ENCODE assay signal across 2 cellular contexts in the genomic region with DNA sequence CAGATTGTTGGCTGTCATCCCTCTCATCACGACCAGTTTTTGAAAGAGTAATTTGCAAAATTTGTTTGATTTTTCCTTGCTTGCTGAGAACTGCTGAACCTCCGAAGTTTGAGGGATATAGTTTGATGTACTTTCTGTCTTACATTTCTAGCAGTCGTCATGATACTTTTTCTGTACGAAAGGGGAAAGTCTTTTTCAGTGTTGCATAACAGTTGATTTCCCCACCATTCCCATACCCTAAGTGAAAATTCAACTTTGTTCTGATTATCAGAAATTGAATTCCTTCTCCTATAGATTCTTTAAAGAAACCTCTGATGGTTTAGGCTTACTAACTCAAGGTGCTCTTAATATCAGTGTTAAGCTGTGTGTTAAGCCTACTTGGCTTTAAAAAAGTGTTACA.
TF ChIP-seq lines count a peak whose summit lies in the region.

No MANE protein-coding gene starts in this region.

TF ChIP-seq in GM23338, 12 proteins besides CTCF, POLR2A, EP300 and RAD21 (continued from another document):
- TF ChIP-seq, protein P1, sequence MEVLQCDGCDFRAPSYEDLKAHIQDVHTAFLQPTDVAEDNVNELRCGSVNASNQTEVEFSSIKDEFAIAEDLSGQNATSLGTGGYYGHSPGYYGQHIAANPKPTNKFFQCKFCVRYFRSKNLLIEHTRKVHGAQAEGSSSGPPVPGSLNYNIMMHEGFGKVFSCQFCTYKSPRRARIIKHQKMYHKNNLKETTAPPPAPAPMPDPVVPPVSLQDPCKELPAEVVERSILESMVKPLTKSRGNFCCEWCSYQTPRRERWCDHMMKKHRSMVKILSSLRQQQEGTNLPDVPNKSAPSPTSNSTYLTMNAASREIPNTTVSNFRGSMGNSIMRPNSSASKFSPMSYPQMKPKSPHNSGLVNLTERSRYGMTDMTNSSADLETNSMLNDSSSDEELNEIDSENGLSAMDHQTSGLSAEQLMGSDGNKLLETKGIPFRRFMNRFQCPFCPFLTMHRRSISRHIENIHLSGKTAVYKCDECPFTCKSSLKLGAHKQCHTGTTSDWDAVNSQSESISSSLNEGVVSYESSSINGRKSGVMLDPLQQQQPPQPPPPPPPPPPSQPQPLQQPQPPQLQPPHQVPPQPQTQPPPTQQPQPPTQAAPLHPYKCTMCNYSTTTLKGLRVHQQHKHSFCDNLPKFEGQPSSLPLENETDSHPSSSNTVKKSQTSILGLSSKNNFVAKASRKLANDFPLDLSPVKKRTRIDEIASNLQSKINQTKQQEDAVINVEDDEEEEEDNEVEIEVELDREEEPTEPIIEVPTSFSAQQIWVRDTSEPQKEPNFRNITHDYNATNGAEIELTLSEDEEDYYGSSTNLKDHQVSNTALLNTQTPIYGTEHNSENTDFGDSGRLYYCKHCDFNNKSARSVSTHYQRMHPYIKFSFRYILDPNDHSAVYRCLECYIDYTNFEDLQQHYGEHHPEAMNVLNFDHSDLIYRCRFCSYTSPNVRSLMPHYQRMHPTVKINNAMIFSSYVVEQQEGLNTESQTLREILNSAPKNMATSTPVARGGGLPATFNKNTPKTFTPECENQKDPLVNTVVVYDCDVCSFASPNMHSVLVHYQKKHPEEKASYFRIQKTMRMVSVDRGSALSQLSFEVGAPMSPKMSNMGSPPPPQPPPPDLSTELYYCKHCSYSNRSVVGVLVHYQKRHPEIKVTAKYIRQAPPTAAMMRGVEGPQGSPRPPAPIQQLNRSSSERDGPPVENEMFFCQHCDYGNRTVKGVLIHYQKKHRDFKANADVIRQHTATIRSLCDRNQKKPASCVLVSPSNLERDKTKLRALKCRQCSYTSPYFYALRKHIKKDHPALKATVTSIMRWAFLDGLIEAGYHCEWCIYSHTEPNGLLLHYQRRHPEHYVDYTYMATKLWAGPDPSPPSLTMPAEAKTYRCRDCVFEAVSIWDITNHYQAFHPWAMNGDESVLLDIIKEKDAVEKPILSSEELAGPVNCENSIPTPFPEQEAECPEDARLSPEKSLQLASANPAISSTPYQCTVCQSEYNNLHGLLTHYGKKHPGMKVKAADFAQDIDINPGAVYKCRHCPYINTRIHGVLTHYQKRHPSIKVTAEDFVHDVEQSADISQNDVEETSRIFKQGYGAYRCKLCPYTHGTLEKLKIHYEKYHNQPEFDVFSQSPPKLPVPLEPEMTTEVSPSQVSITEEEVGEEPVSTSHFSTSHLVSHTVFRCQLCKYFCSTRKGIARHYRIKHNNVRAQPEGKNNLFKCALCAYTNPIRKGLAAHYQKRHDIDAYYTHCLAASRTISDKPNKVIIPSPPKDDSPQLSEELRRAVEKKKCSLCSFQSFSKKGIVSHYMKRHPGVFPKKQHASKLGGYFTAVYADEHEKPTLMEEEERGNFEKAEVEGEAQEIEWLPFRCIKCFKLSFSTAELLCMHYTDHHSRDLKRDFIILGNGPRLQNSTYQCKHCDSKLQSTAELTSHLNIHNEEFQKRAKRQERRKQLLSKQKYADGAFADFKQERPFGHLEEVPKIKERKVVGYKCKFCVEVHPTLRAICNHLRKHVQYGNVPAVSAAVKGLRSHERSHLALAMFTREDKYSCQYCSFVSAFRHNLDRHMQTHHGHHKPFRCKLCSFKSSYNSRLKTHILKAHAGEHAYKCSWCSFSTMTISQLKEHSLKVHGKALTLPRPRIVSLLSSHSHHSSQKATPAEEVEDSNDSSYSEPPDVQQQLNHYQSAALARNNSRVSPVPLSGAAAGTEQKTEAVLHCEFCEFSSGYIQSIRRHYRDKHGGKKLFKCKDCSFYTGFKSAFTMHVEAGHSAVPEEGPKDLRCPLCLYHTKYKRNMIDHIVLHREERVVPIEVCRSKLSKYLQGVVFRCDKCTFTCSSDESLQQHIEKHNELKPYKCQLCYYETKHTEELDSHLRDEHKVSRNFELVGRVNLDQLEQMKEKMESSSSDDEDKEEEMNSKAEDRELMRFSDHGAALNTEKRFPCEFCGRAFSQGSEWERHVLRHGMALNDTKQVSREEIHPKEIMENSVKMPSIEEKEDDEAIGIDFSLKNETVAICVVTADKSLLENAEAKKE (CRISPR knock-in tag; IDR thresholded peaks at IDR 0.05), result no peak
- TF ChIP-seq REST (IDR thresholded peaks at IDR 0.05; ENCODE audit: unreplicated experiment) (no peak), POLR2AphosphoS5 (IDR thresholded peaks at IDR 0.05; ENCODE audit: low read depth) (no peak)

TF ChIP-seq in WTC11, 78 proteins besides CTCF, POLR2A, EP300 and RAD21 (continued from another document):
- TF ChIP-seq, protein P2, sequence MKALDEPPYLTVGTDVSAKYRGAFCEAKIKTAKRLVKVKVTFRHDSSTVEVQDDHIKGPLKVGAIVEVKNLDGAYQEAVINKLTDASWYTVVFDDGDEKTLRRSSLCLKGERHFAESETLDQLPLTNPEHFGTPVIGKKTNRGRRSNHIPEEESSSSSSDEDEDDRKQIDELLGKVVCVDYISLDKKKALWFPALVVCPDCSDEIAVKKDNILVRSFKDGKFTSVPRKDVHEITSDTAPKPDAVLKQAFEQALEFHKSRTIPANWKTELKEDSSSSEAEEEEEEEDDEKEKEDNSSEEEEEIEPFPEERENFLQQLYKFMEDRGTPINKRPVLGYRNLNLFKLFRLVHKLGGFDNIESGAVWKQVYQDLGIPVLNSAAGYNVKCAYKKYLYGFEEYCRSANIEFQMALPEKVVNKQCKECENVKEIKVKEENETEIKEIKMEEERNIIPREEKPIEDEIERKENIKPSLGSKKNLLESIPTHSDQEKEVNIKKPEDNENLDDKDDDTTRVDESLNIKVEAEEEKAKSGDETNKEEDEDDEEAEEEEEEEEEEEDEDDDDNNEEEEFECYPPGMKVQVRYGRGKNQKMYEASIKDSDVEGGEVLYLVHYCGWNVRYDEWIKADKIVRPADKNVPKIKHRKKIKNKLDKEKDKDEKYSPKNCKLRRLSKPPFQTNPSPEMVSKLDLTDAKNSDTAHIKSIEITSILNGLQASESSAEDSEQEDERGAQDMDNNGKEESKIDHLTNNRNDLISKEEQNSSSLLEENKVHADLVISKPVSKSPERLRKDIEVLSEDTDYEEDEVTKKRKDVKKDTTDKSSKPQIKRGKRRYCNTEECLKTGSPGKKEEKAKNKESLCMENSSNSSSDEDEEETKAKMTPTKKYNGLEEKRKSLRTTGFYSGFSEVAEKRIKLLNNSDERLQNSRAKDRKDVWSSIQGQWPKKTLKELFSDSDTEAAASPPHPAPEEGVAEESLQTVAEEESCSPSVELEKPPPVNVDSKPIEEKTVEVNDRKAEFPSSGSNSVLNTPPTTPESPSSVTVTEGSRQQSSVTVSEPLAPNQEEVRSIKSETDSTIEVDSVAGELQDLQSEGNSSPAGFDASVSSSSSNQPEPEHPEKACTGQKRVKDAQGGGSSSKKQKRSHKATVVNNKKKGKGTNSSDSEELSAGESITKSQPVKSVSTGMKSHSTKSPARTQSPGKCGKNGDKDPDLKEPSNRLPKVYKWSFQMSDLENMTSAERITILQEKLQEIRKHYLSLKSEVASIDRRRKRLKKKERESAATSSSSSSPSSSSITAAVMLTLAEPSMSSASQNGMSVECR (CRISPR knock-in tag; IDR thresholded peaks at IDR 0.05; ENCODE audit: borderline replicate concordance), result no peak
- no peak for TF ChIP-seq FOXP4 (CRISPR knock-in tag; IDR thresholded peaks at IDR 0.05)
TF ChIP-seq in WTC11: peak in this region for 0.
